2 cellular contexts compared by ENCODE assay signal in genomic region chr14:100250732-100251465, GRCh38.
TF ChIP-seq lines count a peak whose summit lies in the region.

No MANE protein-coding gene starts in this region.

TF ChIP-seq in GM12891, 5 proteins besides CTCF, POLR2A, EP300 and RAD21:
- TF ChIP-seq TAF1 (IDR thresholded peaks at IDR 0.05; ENCODE audit: low read depth, low read length) (no peak), POLR2AphosphoS5 (IDR thresholded peaks at IDR 0.05; ENCODE audit: low read depth, low read length) (no peak), POU2F2 (IDR thresholded peaks at IDR 0.05; ENCODE audit: low read depth, low read length) (no peak), SPI1 (IDR thresholded peaks at IDR 0.05; ENCODE audit: low read depth, low read length) (0 out of 2 replicates have a peak, but pooled peaks have one; percentile 25), PAX5 (IDR thresholded peaks at IDR 0.05; ENCODE audit: insufficient read depth, low read length, severe bottlenecking) (no peak)

TF ChIP-seq in K562, 482 proteins besides CTCF, POLR2A, EP300 and RAD21:
- TF ChIP-seq THRAP3 (IDR thresholded peaks at IDR 0.05; ENCODE audit: borderline replicate concordance) (no peak), CTBP1 (IDR thresholded peaks at IDR 0.05; ENCODE audit: borderline replicate concordance) (no peak), CBX2 (IDR thresholded peaks at IDR 0.05; ENCODE audit: insufficient read depth, low read length, poor library complexity, severe bottlenecking) (no peak), ZNF586 (CRISPR knock-in tag; conservative IDR thresholded peaks at IDR 0.05) (no peak), NR3C1 (CRISPR knock-in tag; IDR thresholded peaks at IDR 0.05) (no peak), XRCC4 (IDR thresholded peaks at IDR 0.05; ENCODE audit: extremely low read depth, insufficient read depth, insufficient read length) (no peak), ETV1 (tag; conservative IDR thresholded peaks at IDR 0.05; ENCODE audit: low read depth) (no peak), SETDB1 (IDR thresholded peaks at IDR 0.05; ENCODE audit: low read length) (no peak), KDM5B (IDR thresholded peaks at IDR 0.05; ENCODE audit: insufficient replicate concordance, low read depth, low read length) (no peak), TFE3 (CRISPR knock-in tag; IDR thresholded peaks at IDR 0.05) (no peak), GATA2 (CRISPR knock-in tag; IDR thresholded peaks at IDR 0.05) (no peak), KLF13 (tag; IDR thresholded peaks at IDR 0.05; ENCODE audit: borderline replicate concordance, low read depth) (no peak), ZNF174 (CRISPR knock-in tag; IDR thresholded peaks at IDR 0.05) (no peak), ZFPM2 (CRISPR knock-in tag; IDR thresholded peaks at IDR 0.05) (no peak), CBFA2T3 (IDR thresholded peaks at IDR 0.05) (no peak), PTTG1 (tag; IDR thresholded peaks at IDR 0.05; ENCODE audit: low read depth) (no peak), YBX1 (IDR thresholded peaks at IDR 0.05) (no peak), DMBX1 (CRISPR knock-in tag; IDR thresholded peaks at IDR 0.05; ENCODE audit: borderline replicate concordance) (no peak)
